In the genomic region with DNA sequence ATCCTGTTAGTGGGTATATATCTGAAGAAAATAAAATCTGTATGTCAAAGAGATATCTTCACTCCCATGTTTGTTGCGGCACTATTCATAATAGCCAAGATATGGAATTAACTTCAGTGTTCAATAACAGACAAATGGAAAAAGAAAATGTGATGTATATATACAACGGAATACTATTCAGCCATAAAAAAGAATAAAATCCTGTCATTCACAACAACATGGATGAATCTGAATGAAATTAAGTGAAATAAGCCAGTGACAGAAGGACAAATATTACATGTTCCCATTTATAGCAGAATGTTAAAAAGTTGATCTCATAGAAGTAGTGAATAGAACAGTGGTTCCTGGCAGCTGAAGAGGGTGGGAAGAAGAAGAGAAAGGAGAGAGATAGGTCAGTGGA, we compare ENCODE assay signal across 38 cellular contexts.
"Had no signal": no experiment of that assay in that cellular context is flagged by ENCODE, and none has a peak within 500 bp of the region (broad histone marks: within the 10 kb centered on the region; RNA-seq: fewer than 3 reads in every experiment).

No MANE protein-coding gene starts in this region.

- H3K4me1 ChIP-seq: body of pancreas, breast epithelium had no signal

- ATAC-seq: activated naive CD4-positive, alpha-beta T cell treated with anti-CD3 and anti-CD28 coated beads, Interleukin-2, amount 50 U/mL, for 72 hours; activated naive CD8-positive, alpha-beta T cell treated with anti-CD3 and anti-CD28 coated beads, Interleukin-2, amount 50 U/mL, for 24 hours; activated T-cell treated with anti-CD3 and anti-CD28 coated beads, Interleukin-2, amount 50 U/mL, for 4 hours; activated T-cell treated with anti-CD3 and anti-CD28 coated beads, Interleukin-2, amount 50 U/mL, for 72 hours; activated T-helper 17 cell treated with anti-CD3 and anti-CD28 coated beads, Interleukin-2, amount 50 U/mL, for 72 hours; body of pancreas had no signal

- FAIRE-seq: bronchial epithelial cell had no signal

- H3K4me3 ChIP-seq: adrenal gland, ascending aorta, body of pancreas, breast epithelium, cardiac muscle cell had no signal

- H3K4me3 Mint-ChIP-seq: activated naive CD4-positive, alpha-beta T cell treated with anti-CD3 and anti-CD28 coated beads for 36 hours; activated naive CD4-positive, alpha-beta T cell treated with anti-CD3 and anti-CD28 coated beads, Interleukin-2, amount 10 ng/mL, durations not matched to agents 7 days and 5 days; activated naive CD4-positive, alpha-beta T cell treated with anti-CD3 and anti-CD28 coated beads, Interleukin-2, amount 50 U/mL, for 24 hours; activated naive CD8-positive, alpha-beta T cell; activated naive CD8-positive, alpha-beta T cell treated with anti-CD3 and anti-CD28 coated beads for 36 hours; activated naive CD8-positive, alpha-beta T cell treated with anti-CD3 and anti-CD28 coated beads, Interleukin-2, amount 10 ng/mL, durations not matched to agents 7 days and 5 days; activated naive CD8-positive, alpha-beta T cell treated with anti-CD3 and anti-CD28 coated beads, Interleukin-2, amount 50 U/mL, for 24 hours; activated T-cell treated with anti-CD3 and anti-CD28 coated beads, Interleukin-2, amount 50 U/mL, for 24 hours; activated T-cell treated with anti-CD3 and anti-CD28 coated beads, Interleukin-2, amount 50 U/mL, for 4 hours; activated T-cell treated with anti-CD3 and anti-CD28 coated beads, Interleukin-2, amount 50 U/mL, for 72 hours; activated T-helper 1 cell treated with anti-CD3 and anti-CD28 coated beads, Interleukin-12 subunit alpha, Interleukin-12 subunit beta, Interleukin-2, Interleukin-4 antibody, amounts not matched to agents 30 ng/mL and 10 ng/mL and 1 ng/mL, durations not matched to agents 14 hours and 24 hours and 36 hours; activated T-helper 17 cell treated with anti-CD3 and anti-CD28 coated beads, Interleukin-2, amount 50 U/mL, for 72 hours; brain; central memory CD8-positive, alpha-beta T cell had no signal

- H3K9me3 ChIP-seq: body of pancreas had no signal

- H3K27me3 Mint-ChIP-seq: activated naive CD4-positive, alpha-beta T cell treated with anti-CD3 and anti-CD28 coated beads, Interleukin-2, amount 50 U/mL, for 24 hours; activated naive CD8-positive, alpha-beta T cell; activated naive CD8-positive, alpha-beta T cell treated with anti-CD3 and anti-CD28 coated beads for 36 hours; activated T-cell treated with anti-CD3 and anti-CD28 coated beads, Interleukin-2, amount 50 U/mL, for 24 hours; activated T-helper 17 cell treated with anti-CD3 and anti-CD28 coated beads, Interleukin-2, amount 50 U/mL, for 72 hours; central memory CD8-positive, alpha-beta T cell had no signal

- H3K36me3 ChIP-seq: adrenal gland, ascending aorta, brain microvascular endothelial cell, breast epithelium, cardiac muscle cell had no signal

- H3K27me3 ChIP-seq: adrenal gland, ascending aorta, body of pancreas, brain microvascular endothelial cell, breast epithelium, cardiac muscle cell had no signal

- DNase-seq: activated effector memory CD4-positive, alpha-beta T cell treated with anti-CD3 and anti-CD28 coated beads, Interleukin-2, amount 50 U/mL, for 16 hours; activated effector memory CD4-positive, alpha-beta T cell treated with Interleukin-2 at 50 U/mL for 16 hours; activated gamma-delta T cell; activated gamma-delta T cell treated with Interleukin-2 at 50 U/mL for 16 hours; activated naive CD4-positive, alpha-beta T cell; activated naive CD4-positive, alpha-beta T cell treated with anti-CD3 and anti-CD28 coated beads for 36 hours; activated naive CD4-positive, alpha-beta T cell treated with anti-CD3 and anti-CD28 coated beads, Interleukin-2, amount 10 ng/mL, durations not matched to agents 7 days and 5 days; activated naive CD4-positive, alpha-beta T cell treated with anti-CD3 and anti-CD28 coated beads, Interleukin-2, amount 50 U/mL, for 16 hours; activated naive CD4-positive, alpha-beta T cell treated with Interleukin-2 at 50 U/mL for 16 hours; activated naive CD8-positive, alpha-beta T cell treated with anti-CD3 and anti-CD28 coated beads for 36 hours; activated naive CD8-positive, alpha-beta T cell treated with anti-CD3 and anti-CD28 coated beads, Interleukin-2, amount 10 ng/mL, durations not matched to agents 7 days and 5 days; activated naive CD8-positive, alpha-beta T cell treated with anti-CD3 and anti-CD28 coated beads, Interleukin-2, amount 50 U/mL, for 24 hours; activated T-cell treated with anti-CD3 and anti-CD28 coated beads, Interleukin-2, amount 50 U/mL, for 24 hours; activated T-cell treated with anti-CD3 and anti-CD28 coated beads, Interleukin-2, amount 50 U/mL, for 4 hours; activated T-cell treated with anti-CD3 and anti-CD28 coated beads, Interleukin-2, amount 50 U/mL, for 48 hours; activated T-cell treated with anti-CD3 and anti-CD28 coated beads, Interleukin-2, amount 50 U/mL, for 72 hours; adrenal gland; amniotic stem cell; amygdala; anterior cingulate cortex; aorta; body of pancreas; brain microvascular endothelial cell; caudate nucleus; central memory CD4-positive, alpha-beta T cell; cerebellar nuclear complex had no signal

- H3K27ac ChIP-seq: adrenal gland, ascending aorta, body of pancreas, brain microvascular endothelial cell, breast epithelium, cardiac muscle cell had no signal

- H3K36me3 Mint-ChIP-seq: activated naive CD4-positive, alpha-beta T cell treated with anti-CD3 and anti-CD28 coated beads, Interleukin-2, amount 10 ng/mL, durations not matched to agents 7 days and 5 days; brain had no signal

- H3K27ac Mint-ChIP-seq: activated naive CD4-positive, alpha-beta T cell treated with anti-CD3 and anti-CD28 coated beads for 36 hours; activated naive CD4-positive, alpha-beta T cell treated with anti-CD3 and anti-CD28 coated beads, Interleukin-2, amount 10 ng/mL, durations not matched to agents 7 days and 5 days; activated naive CD4-positive, alpha-beta T cell treated with anti-CD3 and anti-CD28 coated beads, Interleukin-2, amount 50 U/mL, for 24 hours; activated naive CD4-positive, alpha-beta T cell treated with anti-CD3 and anti-CD28 coated beads, Interleukin-2, amount 50 U/mL, for 72 hours; activated naive CD8-positive, alpha-beta T cell; activated naive CD8-positive, alpha-beta T cell treated with anti-CD3 and anti-CD28 coated beads for 36 hours; activated naive CD8-positive, alpha-beta T cell treated with anti-CD3 and anti-CD28 coated beads, Interleukin-2, amount 10 ng/mL, durations not matched to agents 7 days and 5 days; activated naive CD8-positive, alpha-beta T cell treated with anti-CD3 and anti-CD28 coated beads, Interleukin-2, amount 50 U/mL, for 24 hours; activated T-cell treated with anti-CD3 and anti-CD28 coated beads, Interleukin-2, amount 50 U/mL, for 24 hours; activated T-helper 1 cell treated with anti-CD3 and anti-CD28 coated beads, Interleukin-12 subunit alpha, Interleukin-12 subunit beta, Interleukin-2, Interleukin-4 antibody, amounts not matched to agents 30 ng/mL and 10 ng/mL and 1 ng/mL, durations not matched to agents 14 hours and 24 hours and 36 hours; activated T-helper 17 cell treated with anti-CD3 and anti-CD28 coated beads, Interleukin-2, amount 50 U/mL, for 72 hours; activated T-helper 2 cell treated with anti-CD3 and anti-CD28 coated beads, Interferon-gamma antibody, Interleukin-2, Interleukin-4, amounts not matched to agents 10 μg/mL and 5 μg/mL and 100 μg/mL, durations not matched to agents 14 hours and 24 hours and 36 hours; brain had no signal

- H3K4me1 Mint-ChIP-seq: activated naive CD4-positive, alpha-beta T cell treated with anti-CD3 and anti-CD28 coated beads, Interleukin-2, amount 10 ng/mL, durations not matched to agents 7 days and 5 days; activated naive CD4-positive, alpha-beta T cell treated with anti-CD3 and anti-CD28 coated beads, Interleukin-2, amount 50 U/mL, for 24 hours; activated naive CD8-positive, alpha-beta T cell treated with anti-CD3 and anti-CD28 coated beads, Interleukin-2, amount 10 ng/mL, durations not matched to agents 7 days and 5 days; activated T-helper 17 cell treated with anti-CD3 and anti-CD28 coated beads, Interleukin-2, amount 50 U/mL, for 72 hours; central memory CD8-positive, alpha-beta T cell had no signal
